In genomic region chr21:33854604-33855003, GRCh38 we compare ENCODE assay signal across 1 cellular context.
TF ChIP-seq lines count a peak whose summit lies in the region.

No MANE protein-coding gene starts in this region.

TF ChIP-seq in K562, 482 proteins besides CTCF, POLR2A, EP300 and RAD21 (continued from another document):
- TF ChIP-seq RERE (CRISPR knock-in tag; IDR thresholded peaks at IDR 0.05; ENCODE audit: borderline replicate concordance) (no peak), CTCFL (IDR thresholded peaks at IDR 0.05; ENCODE audit: borderline replicate concordance, insufficient read depth, low read depth, low read length, poor library complexity, severe bottlenecking) (no peak), MAZ (CRISPR knock-in tag; conservative IDR thresholded peaks at IDR 0.05 in 1 of 2, IDR thresholded peaks at IDR 0.05 in 1 of 2) (no peak), PKNOX1 (IDR thresholded peaks at IDR 0.05) (no peak), ETV5 (CRISPR knock-in tag; IDR thresholded peaks at IDR 0.05; ENCODE audit: low read depth) (no peak), YBX1 (IDR thresholded peaks at IDR 0.05) (no peak), CC2D1A (IDR thresholded peaks at IDR 0.05) (no peak), HNRNPH1 (optimal IDR thresholded peaks at IDR 0.05; ENCODE audit: low read depth, low read length) (no peak), COPS2 (conservative IDR thresholded peaks at IDR 0.05) (no peak), NFE2 (IDR thresholded peaks at IDR 0.05; ENCODE audit: low read depth) (0 out of 2 replicates have a peak, but pooled peaks have one; percentile 5), BRD9 (IDR thresholded peaks at IDR 0.05; ENCODE audit: low read depth, partially characterized antibody) (no peak), NFATC3 (IDR thresholded peaks at IDR 0.05) (no peak), FOXA3 (CRISPR knock-in tag; conservative IDR thresholded peaks at IDR 0.05 in 1 of 2, IDR thresholded peaks at IDR 0.05 in 1 of 2) (0 out of 4 replicates have a peak, but pooled peaks of 1 of the 2 experiments have one; percentile 33), E2F1 (CRISPR knock-in tag; IDR thresholded peaks at IDR 0.05) (no peak), SMARCA5 (IDR thresholded peaks at IDR 0.05) (no peak), JUN (IDR thresholded peaks at IDR 0.05; ENCODE audit: borderline replicate concordance, low read depth, low read length) (peak; percentile 67; the same call in 1 of the 2 replicates), JUN (CRISPR knock-in tag; IDR thresholded peaks at IDR 0.05; ENCODE audit: borderline replicate concordance) (no peak), PHB (CRISPR knock-in tag; IDR thresholded peaks at IDR 0.05) (no peak), ZZZ3 (IDR thresholded peaks at IDR 0.05) (no peak), ZKSCAN8 (CRISPR knock-in tag; IDR thresholded peaks at IDR 0.05) (no peak), ZNF592 (IDR thresholded peaks at IDR 0.05) (no peak)
